11 cellular contexts compared by ENCODE assay signal in the genomic region with DNA sequence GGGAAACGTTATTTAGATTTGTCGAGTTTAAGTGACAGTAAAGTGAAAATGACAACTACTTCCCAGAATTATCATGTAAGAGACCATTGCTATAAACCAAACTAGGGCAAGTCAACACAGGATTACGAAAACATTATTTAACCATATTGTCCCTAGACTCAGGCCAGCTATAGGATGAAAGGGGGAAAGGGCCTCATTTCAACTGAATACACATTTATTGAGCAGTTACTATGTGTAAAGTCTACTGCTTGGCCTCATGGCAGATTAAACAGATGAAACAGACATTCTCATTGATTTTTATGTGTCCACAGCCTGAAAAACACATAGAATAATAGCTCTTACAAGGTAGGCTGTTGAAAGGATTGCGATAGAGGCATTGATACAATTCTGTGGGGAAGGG. TPM values are rescaled to one million over a fixed set of nuclear protein-coding genes. Genes with fewer than 3 reads are reported as not detected.
"Had no signal": no experiment of that assay in that cellular context is flagged by ENCODE, and none has a peak within 500 bp of the region (broad histone marks: within the 10 kb centered on the region; RNA-seq: fewer than 3 reads in every experiment).

No MANE protein-coding gene starts in this region.

- H3K9me3 ChIP-seq: HAP-1 had no signal

- H3K27ac Mint-ChIP-seq: HFFc6 had no signal

- DNase-seq: GOT3, H7, HFFc6, IMR-90, KG1 had no signal

- H3K4me1 ChIP-seq: HAP-1 had no signal

- ATAC-seq: HCT116, K562 had no signal

- H3K9me3 Mint-ChIP-seq: HFFc6 had no signal

- H3K4me3 ChIP-seq: HAP-1, K562 had no signal

- FAIRE-seq: K562 had no signal

- H3K36me3 ChIP-seq: HAP-1 had no signal

- H3K4me3 Mint-ChIP-seq: HFFc6 had no signal

- H3K27ac ChIP-seq: HL-60 had no signal

RNA-seq across cellular contexts. Expression of a gene that starts 32.7 kb away (rescaled TPM):
- total RNA-seq: H4, H7, HT1080 had no signal
